15 cellular contexts compared by ENCODE assay signal in the genomic region with DNA sequence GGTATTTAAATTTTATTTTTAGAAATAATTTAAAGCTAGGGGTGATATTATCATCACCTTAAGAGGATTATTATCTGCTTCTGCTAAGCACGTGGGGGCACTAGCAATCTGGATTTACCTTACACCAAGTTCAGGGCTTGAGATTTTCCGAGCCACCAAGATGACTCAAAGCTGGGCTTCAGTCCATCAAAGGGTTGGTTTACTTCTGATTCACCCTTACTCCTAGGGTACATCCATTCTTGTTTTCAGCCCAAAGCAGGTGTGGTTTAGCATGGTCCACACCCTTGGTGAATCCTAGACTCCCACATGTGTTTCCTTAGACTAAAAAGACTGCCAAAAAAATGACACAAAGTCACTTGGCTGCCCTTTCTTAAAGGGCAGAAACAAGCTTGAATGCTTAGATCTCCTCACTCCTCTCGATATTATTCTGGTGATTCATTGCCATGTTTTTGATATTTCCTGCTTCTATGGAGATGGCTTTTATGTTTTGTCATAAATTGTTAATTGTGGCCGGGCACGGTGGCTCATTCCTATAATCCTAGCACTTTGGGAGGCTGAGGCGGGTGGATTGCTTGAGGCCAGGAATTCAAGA. TPM values are rescaled to one million over a fixed set of nuclear protein-coding genes. Genes with fewer than 3 reads are reported as not detected.
DNase-seq lines count a peak whose midpoint lies in the region; ATAC-seq, FAIRE-seq and TF ChIP-seq lines count a peak whose summit lies in the region.
"Had no signal": no experiment of that assay in that cellular context is flagged by ENCODE, and none has a peak within 500 bp of the region (broad histone marks: within the 10 kb centered on the region; RNA-seq: fewer than 3 reads in every experiment).

No MANE protein-coding gene starts in this region.

- no peak overlapping the region for H3K9ac ChIP-seq in astrocyte (ENCODE audit: low read length)

- H3K4me3 Mint-ChIP-seq in astrocyte (ENCODE audit: unreplicated experiment): no peak overlapping the region
- H3K4me3 Mint-ChIP-seq in activated CD4-positive, alpha-beta memory T cell treated with anti-CD3 and anti-CD28 coated beads for 36 hours: no peak overlapping the region
- H3K4me3 Mint-ChIP-seq: GM23338 had no signal

- TF ChIP-seq CTCF in AG09309 (IDR thresholded peaks at IDR 0.05; ENCODE audit: control insufficient read depth, insufficient read depth, low read depth, low read length, missing control alignments) (no peak), astrocyte (IDR thresholded peaks at IDR 0.05; ENCODE audit: insufficient read depth, low read depth, low read length) (no peak)

- FAIRE-seq in astrocyte (lab: Jason Lieb, UNC): peak; percentile 95

- WGBS in aorta, 2 donors: 53 to 61% methylated on average over 6 of the region's 6 CpGs

- intact Hi-C loops in aorta (cut with DNase I): no loop called here
- intact Hi-C loops in activated CD4-positive, alpha-beta memory T cell treated with anti-CD3 and anti-CD28 coated beads for 36 hours (cut with micrococcal nuclease): no loop called here

- ATAC-seq in aorta (ENCODE audit: low FRiP score) (no peak), GM21723 (IDR thresholded peaks at IDR 0.05; ENCODE audit: unreplicated experiment) (no peak), HG02588 (IDR thresholded peaks at IDR 0.05; ENCODE audit: unreplicated experiment) (no peak)
- ATAC-seq: GM23338, left lobe of liver had no signal

- H3K9me3 Mint-ChIP-seq in astrocyte (ENCODE audit: unreplicated experiment): no peaks in the 10 kb centered on the region
- H3K9me3 Mint-ChIP-seq in activated CD4-positive, alpha-beta memory T cell treated with anti-CD3 and anti-CD28 coated beads for 36 hours: peaks cover 6% of the 10 kb centered on the region
- H3K9me3 Mint-ChIP-seq: GM23338 had no signal

- H3K27ac ChIP-seq in astrocyte (ENCODE audit: low read depth, low read length) (peak overlapping the region; percentile 54), aorta (ENCODE audit: low read depth in 1 of 2, low read length in 2 of 2) (no peak overlapping the region)

- no peaks in the 10 kb centered on the region for H3K4me1 Mint-ChIP-seq in astrocyte (ENCODE audit: low read depth, unreplicated experiment)
- peaks cover 11% of the 10 kb centered on the region for H3K4me1 Mint-ChIP-seq in activated CD4-positive, alpha-beta memory T cell treated with anti-CD3 and anti-CD28 coated beads for 36 hours (ENCODE audit: low read depth)
- H3K4me1 Mint-ChIP-seq: GM23338 had no signal

- H3K4me3 ChIP-seq in AG09309 (ENCODE audit: control insufficient read depth, low read depth, low read length) (no peak overlapping the region), astrocyte (ENCODE audit: insufficient read depth, low read depth, low read length) (no peak overlapping the region), aorta (ENCODE audit: low read length in 2 of 2) (no peak overlapping the region)
- H3K4me3 ChIP-seq: GM23338 had no signal

- POLR2A ChIA-PET in activated CD4-positive, alpha-beta memory T cell treated with anti-CD3 and anti-CD28 coated beads for 36 hours (lab: Charles Lee): no interaction called here

- no peak overlapping the region for H3K27ac Mint-ChIP-seq in astrocyte (ENCODE audit: unreplicated experiment)
- H3K27ac Mint-ChIP-seq in activated CD4-positive, alpha-beta memory T cell treated with anti-CD3 and anti-CD28 coated beads for 36 hours: no peak overlapping the region
- H3K27ac Mint-ChIP-seq: GM23338 had no signal

- H3K4me1 ChIP-seq in astrocyte (ENCODE audit: insufficient read depth, low read length): peaks cover 9% of the 10 kb centered on the region
- H3K4me1 ChIP-seq in aorta (ENCODE audit: control insufficient read depth in 1 of 2, insufficient read depth in 2 of 2, low read length in 2 of 2): no peaks in the 10 kb centered on the region

- H3K9me3 ChIP-seq in astrocyte (ENCODE audit: insufficient read depth, low read depth, low read length): no peaks in the 10 kb centered on the region
- H3K9me3 ChIP-seq in aorta (ENCODE audit: control insufficient read depth, low read length): peaks cover 1% of the 10 kb centered on the region

- H3K36me3 ChIP-seq in astrocyte (ENCODE audit: insufficient read depth, low read length) (no peaks in the 10 kb centered on the region), aorta (ENCODE audit: control insufficient read depth in 1 of 2, insufficient read depth in 2 of 2, low read length in 1 of 2) (no peaks in the 10 kb centered on the region)

- H3K4me2 ChIP-seq in astrocyte (ENCODE audit: low read length): peak overlapping the region; percentile 3
- H3K4me2 ChIP-seq: GM23338 had no signal

- H2AFZ ChIP-seq in astrocyte (ENCODE audit: low read depth, low read length): no peak overlapping the region
- H2AFZ ChIP-seq: GM23338 had no signal

- no peaks in the 10 kb centered on the region for H3K79me2 ChIP-seq in astrocyte (ENCODE audit: insufficient read depth, low read length)

- peaks cover 15% of the 10 kb centered on the region for H3K27me3 Mint-ChIP-seq in astrocyte (ENCODE audit: low read depth, unreplicated experiment)
- peaks cover 4% of the 10 kb centered on the region for H3K27me3 Mint-ChIP-seq in activated CD4-positive, alpha-beta memory T cell treated with anti-CD3 and anti-CD28 coated beads for 36 hours

- DNase-seq in AG09309 (ENCODE audit: low read depth): peak; percentile 87
- peak; percentile 53 for DNase-seq in HS-27A (ENCODE audit: low read depth)
- peak; percentile 99 for DNase-seq in astrocyte (ENCODE audit: low read depth)
- DNase-seq in glomerular visceral epithelial cell (ENCODE audit: extremely low spot score): peak; percentile 60
- no peak for DNase-seq in aorta
- DNase-seq in activated CD4-positive, alpha-beta memory T cell treated with anti-CD3 and anti-CD28 coated beads for 36 hours: no peak
- DNase-seq: activated CD8-positive, alpha-beta memory T cell treated with anti-CD3 and anti-CD28 coated beads, Interleukin-2, amount 50 U/mL, for 48 hours; foreskin melanocyte; NCI-H2029; stimulated activated CD4-positive, alpha-beta T cell treated with anti-CD3 and anti-CD28 coated beads, Interleukin-15, amount 100 ng/mL, for 24 hours; T-helper 9 cell had no signal

- no peaks in the 10 kb centered on the region for H3K27me3 ChIP-seq in astrocyte (ENCODE audit: insufficient read depth, low read length)
- no peaks in the 10 kb centered on the region for H3K27me3 ChIP-seq in aorta (ENCODE audit: control insufficient read depth in 1 of 2, insufficient read depth in 2 of 2, low read length in 1 of 2)

- no peaks in the 10 kb centered on the region for H3K36me3 Mint-ChIP-seq in astrocyte (ENCODE audit: low read depth, unreplicated experiment)
- H3K36me3 Mint-ChIP-seq in activated CD4-positive, alpha-beta memory T cell treated with anti-CD3 and anti-CD28 coated beads for 36 hours: no peaks in the 10 kb centered on the region

- H4K20me1 ChIP-seq in astrocyte (ENCODE audit: insufficient read depth, low read length): no peaks in the 10 kb centered on the region

- CTCF ChIA-PET in activated CD4-positive, alpha-beta memory T cell treated with anti-CD3 and anti-CD28 coated beads for 36 hours (lab: Charles Lee): no interaction called here

RNA-seq across cellular contexts. Expression of gene PRSS38, which starts 9.8 kb away (rescaled TPM):
- total RNA-seq in astrocyte (not detected in 2 replicates), aorta (not detected)
- polyA plus RNA-seq in aorta: not detected
- total RNA-seq in activated CD4-positive, alpha-beta memory T cell treated with anti-CD3 and anti-CD28 coated beads for 36 hours: not detected
- total RNA-seq: GM23338, left lobe of liver had no signal
- polyA plus RNA-seq: GM23338 had no signal

Comparison
In these comparisons a context has a peak if more than half of its experiments do, and no peak if none do; other contexts are left out.
1. DNase-seq: peak in AG09309 (single experiment), HS-27A (single experiment), astrocyte (single experiment) and glomerular visceral epithelial cell (single experiment); none in aorta (0 of 2) and activated CD4-positive, alpha-beta memory T cell treated with anti-CD3 and anti-CD28 coated beads for 36 hours (single experiment).